In the genomic region with DNA sequence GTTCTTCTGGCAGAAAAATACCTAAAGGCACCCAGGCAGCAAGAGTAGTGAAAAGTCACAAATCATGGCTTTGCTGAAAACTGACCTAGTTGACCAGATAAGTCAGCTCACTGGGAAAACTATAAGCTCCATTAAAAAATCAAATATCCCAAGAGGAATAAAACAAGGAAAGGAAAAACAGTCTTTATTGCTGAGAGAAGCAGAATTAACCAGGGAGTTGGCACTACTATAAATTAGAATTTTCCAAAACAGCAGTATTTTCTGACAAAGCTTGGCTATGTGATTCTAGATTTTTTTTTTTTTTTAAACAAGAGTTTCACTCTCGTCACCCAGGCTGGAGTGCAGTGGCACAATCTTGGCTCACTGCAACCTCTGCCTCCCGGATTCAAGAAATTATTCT, we compare ENCODE assay signal across 3 cellular contexts.
A peak's percentile ranks its signal among the peaks of the same experiment; 100 is the strongest.
TF ChIP-seq lines count a peak whose summit lies in the region.

No MANE protein-coding gene starts in this region.

TF ChIP-seq in HepG2, 621 proteins besides CTCF, POLR2A, EP300 and RAD21:
- TF ChIP-seq TBX3 (IDR thresholded peaks at IDR 0.05; ENCODE audit: borderline replicate concordance) (no peak), MAFK (conservative IDR thresholded peaks at IDR 0.05 in 1 of 2, IDR thresholded peaks at IDR 0.05 in 1 of 2; ENCODE audit: low read length in 2 of 2) (peak; percentile 54 to 64)
TF ChIP-seq in HepG2: peak in this region for 1.

TF ChIP-seq in GM23338, 12 proteins besides CTCF, POLR2A, EP300 and RAD21 (continues in another document):
- TF ChIP-seq CREB1 (CRISPR knock-in tag; IDR thresholded peaks at IDR 0.05; ENCODE audit: low read depth) (no peak), POLR2AphosphoS5 (IDR thresholded peaks at IDR 0.05; ENCODE audit: low read depth) (no peak), NANOG (IDR thresholded peaks at IDR 0.05; ENCODE audit: borderline replicate concordance) (no peak), STAT1 (IDR thresholded peaks at IDR 0.05; ENCODE audit: unreplicated experiment) (no peak), ZNF114 (CRISPR knock-in tag; IDR thresholded peaks at IDR 0.05) (no peak), JUNB (IDR thresholded peaks at IDR 0.05; ENCODE audit: unreplicated experiment) (no peak)
- TF ChIP-seq, protein P1, sequence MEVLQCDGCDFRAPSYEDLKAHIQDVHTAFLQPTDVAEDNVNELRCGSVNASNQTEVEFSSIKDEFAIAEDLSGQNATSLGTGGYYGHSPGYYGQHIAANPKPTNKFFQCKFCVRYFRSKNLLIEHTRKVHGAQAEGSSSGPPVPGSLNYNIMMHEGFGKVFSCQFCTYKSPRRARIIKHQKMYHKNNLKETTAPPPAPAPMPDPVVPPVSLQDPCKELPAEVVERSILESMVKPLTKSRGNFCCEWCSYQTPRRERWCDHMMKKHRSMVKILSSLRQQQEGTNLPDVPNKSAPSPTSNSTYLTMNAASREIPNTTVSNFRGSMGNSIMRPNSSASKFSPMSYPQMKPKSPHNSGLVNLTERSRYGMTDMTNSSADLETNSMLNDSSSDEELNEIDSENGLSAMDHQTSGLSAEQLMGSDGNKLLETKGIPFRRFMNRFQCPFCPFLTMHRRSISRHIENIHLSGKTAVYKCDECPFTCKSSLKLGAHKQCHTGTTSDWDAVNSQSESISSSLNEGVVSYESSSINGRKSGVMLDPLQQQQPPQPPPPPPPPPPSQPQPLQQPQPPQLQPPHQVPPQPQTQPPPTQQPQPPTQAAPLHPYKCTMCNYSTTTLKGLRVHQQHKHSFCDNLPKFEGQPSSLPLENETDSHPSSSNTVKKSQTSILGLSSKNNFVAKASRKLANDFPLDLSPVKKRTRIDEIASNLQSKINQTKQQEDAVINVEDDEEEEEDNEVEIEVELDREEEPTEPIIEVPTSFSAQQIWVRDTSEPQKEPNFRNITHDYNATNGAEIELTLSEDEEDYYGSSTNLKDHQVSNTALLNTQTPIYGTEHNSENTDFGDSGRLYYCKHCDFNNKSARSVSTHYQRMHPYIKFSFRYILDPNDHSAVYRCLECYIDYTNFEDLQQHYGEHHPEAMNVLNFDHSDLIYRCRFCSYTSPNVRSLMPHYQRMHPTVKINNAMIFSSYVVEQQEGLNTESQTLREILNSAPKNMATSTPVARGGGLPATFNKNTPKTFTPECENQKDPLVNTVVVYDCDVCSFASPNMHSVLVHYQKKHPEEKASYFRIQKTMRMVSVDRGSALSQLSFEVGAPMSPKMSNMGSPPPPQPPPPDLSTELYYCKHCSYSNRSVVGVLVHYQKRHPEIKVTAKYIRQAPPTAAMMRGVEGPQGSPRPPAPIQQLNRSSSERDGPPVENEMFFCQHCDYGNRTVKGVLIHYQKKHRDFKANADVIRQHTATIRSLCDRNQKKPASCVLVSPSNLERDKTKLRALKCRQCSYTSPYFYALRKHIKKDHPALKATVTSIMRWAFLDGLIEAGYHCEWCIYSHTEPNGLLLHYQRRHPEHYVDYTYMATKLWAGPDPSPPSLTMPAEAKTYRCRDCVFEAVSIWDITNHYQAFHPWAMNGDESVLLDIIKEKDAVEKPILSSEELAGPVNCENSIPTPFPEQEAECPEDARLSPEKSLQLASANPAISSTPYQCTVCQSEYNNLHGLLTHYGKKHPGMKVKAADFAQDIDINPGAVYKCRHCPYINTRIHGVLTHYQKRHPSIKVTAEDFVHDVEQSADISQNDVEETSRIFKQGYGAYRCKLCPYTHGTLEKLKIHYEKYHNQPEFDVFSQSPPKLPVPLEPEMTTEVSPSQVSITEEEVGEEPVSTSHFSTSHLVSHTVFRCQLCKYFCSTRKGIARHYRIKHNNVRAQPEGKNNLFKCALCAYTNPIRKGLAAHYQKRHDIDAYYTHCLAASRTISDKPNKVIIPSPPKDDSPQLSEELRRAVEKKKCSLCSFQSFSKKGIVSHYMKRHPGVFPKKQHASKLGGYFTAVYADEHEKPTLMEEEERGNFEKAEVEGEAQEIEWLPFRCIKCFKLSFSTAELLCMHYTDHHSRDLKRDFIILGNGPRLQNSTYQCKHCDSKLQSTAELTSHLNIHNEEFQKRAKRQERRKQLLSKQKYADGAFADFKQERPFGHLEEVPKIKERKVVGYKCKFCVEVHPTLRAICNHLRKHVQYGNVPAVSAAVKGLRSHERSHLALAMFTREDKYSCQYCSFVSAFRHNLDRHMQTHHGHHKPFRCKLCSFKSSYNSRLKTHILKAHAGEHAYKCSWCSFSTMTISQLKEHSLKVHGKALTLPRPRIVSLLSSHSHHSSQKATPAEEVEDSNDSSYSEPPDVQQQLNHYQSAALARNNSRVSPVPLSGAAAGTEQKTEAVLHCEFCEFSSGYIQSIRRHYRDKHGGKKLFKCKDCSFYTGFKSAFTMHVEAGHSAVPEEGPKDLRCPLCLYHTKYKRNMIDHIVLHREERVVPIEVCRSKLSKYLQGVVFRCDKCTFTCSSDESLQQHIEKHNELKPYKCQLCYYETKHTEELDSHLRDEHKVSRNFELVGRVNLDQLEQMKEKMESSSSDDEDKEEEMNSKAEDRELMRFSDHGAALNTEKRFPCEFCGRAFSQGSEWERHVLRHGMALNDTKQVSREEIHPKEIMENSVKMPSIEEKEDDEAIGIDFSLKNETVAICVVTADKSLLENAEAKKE (CRISPR knock-in tag; IDR thresholded peaks at IDR 0.05), result no peak
- TF ChIP-seq, protein P2, sequence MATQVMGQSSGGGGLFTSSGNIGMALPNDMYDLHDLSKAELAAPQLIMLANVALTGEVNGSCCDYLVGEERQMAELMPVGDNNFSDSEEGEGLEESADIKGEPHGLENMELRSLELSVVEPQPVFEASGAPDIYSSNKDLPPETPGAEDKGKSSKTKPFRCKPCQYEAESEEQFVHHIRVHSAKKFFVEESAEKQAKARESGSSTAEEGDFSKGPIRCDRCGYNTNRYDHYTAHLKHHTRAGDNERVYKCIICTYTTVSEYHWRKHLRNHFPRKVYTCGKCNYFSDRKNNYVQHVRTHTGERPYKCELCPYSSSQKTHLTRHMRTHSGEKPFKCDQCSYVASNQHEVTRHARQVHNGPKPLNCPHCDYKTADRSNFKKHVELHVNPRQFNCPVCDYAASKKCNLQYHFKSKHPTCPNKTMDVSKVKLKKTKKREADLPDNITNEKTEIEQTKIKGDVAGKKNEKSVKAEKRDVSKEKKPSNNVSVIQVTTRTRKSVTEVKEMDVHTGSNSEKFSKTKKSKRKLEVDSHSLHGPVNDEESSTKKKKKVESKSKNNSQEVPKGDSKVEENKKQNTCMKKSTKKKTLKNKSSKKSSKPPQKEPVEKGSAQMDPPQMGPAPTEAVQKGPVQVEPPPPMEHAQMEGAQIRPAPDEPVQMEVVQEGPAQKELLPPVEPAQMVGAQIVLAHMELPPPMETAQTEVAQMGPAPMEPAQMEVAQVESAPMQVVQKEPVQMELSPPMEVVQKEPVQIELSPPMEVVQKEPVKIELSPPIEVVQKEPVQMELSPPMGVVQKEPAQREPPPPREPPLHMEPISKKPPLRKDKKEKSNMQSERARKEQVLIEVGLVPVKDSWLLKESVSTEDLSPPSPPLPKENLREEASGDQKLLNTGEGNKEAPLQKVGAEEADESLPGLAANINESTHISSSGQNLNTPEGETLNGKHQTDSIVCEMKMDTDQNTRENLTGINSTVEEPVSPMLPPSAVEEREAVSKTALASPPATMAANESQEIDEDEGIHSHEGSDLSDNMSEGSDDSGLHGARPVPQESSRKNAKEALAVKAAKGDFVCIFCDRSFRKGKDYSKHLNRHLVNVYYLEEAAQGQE (IDR thresholded peaks at IDR 0.05; ENCODE audit: unreplicated experiment), result no peak
- TF ChIP-seq, protein P3, sequence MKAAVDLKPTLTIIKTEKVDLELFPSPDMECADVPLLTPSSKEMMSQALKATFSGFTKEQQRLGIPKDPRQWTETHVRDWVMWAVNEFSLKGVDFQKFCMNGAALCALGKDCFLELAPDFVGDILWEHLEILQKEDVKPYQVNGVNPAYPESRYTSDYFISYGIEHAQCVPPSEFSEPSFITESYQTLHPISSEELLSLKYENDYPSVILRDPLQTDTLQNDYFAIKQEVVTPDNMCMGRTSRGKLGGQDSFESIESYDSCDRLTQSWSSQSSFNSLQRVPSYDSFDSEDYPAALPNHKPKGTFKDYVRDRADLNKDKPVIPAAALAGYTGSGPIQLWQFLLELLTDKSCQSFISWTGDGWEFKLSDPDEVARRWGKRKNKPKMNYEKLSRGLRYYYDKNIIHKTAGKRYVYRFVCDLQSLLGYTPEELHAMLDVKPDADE (IDR thresholded peaks at IDR 0.05), result no peak

TF ChIP-seq in IMR-90, 13 proteins besides CTCF, POLR2A, EP300 and RAD21:
- TF ChIP-seq MAFK (IDR thresholded peaks at IDR 0.05; ENCODE audit: low read depth, low read length) (peak; percentile 39), RCOR1 (IDR thresholded peaks at IDR 0.05; ENCODE audit: insufficient replicate concordance, low read length) (no peak), CEBPB (IDR thresholded peaks at IDR 0.05; ENCODE audit: low read depth, low read length) (no peak), NFE2L2 (IDR thresholded peaks at IDR 0.05; ENCODE audit: low read depth, low read length) (no peak), FOS (IDR thresholded peaks at IDR 0.05; ENCODE audit: low read depth, low read length) (no peak), MXI1 (IDR thresholded peaks at IDR 0.05; ENCODE audit: borderline replicate concordance, low read depth, low read length) (no peak)
- TF ChIP-seq, protein P4, sequence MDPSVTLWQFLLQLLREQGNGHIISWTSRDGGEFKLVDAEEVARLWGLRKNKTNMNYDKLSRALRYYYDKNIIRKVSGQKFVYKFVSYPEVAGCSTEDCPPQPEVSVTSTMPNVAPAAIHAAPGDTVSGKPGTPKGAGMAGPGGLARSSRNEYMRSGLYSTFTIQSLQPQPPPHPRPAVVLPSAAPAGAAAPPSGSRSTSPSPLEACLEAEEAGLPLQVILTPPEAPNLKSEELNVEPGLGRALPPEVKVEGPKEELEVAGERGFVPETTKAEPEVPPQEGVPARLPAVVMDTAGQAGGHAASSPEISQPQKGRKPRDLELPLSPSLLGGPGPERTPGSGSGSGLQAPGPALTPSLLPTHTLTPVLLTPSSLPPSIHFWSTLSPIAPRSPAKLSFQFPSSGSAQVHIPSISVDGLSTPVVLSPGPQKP (IDR thresholded peaks at IDR 0.05; ENCODE audit: borderline replicate concordance, low read depth, low read length), result no peak
- TF ChIP-seq, protein P5, sequence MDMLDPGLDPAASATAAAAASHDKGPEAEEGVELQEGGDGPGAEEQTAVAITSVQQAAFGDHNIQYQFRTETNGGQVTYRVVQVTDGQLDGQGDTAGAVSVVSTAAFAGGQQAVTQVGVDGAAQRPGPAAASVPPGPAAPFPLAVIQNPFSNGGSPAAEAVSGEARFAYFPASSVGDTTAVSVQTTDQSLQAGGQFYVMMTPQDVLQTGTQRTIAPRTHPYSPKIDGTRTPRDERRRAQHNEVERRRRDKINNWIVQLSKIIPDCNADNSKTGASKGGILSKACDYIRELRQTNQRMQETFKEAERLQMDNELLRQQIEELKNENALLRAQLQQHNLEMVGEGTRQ (IDR thresholded peaks at IDR 0.05; ENCODE audit: low read depth, low read length), result no peak
